In genomic region chr19:30076101-30076551, GRCh38 we compare ENCODE assay signal across 15 cellular contexts.
"Had no signal": no experiment of that assay in that cellular context is flagged by ENCODE, and none has a peak within 500 bp of the region (broad histone marks: within the 10 kb centered on the region; RNA-seq: fewer than 3 reads in every experiment).

No MANE protein-coding gene starts in this region.

- H3K36me3 ChIP-seq: colonic mucosa, esophagus muscularis mucosa, stomach, thoracic aorta had no signal

- H3K27me3 ChIP-seq: colonic mucosa had no signal

- H3K4me1 Mint-ChIP-seq: activated CD4-positive, alpha-beta memory T cell treated with anti-CD3 and anti-CD28 coated beads, Interleukin-2, amount 10 ng/mL, durations not matched to agents 7 days and 5 days; nephron had no signal

- H3K4me3 Mint-ChIP-seq: activated CD4-positive, alpha-beta memory T cell treated with anti-CD3 and anti-CD28 coated beads, Interleukin-2, amount 10 ng/mL, durations not matched to agents 7 days and 5 days; activated naive CD8-positive, alpha-beta T cell; nephron had no signal

- H3K9me3 Mint-ChIP-seq: activated CD4-positive, alpha-beta memory T cell treated with anti-CD3 and anti-CD28 coated beads, Interleukin-2, amount 10 ng/mL, durations not matched to agents 7 days and 5 days had no signal

- H3K4me3 ChIP-seq: colonic mucosa, esophagus muscularis mucosa, psoas muscle, stomach, thoracic aorta had no signal

- H3K27ac Mint-ChIP-seq: activated CD4-positive, alpha-beta memory T cell treated with anti-CD3 and anti-CD28 coated beads, Interleukin-2, amount 10 ng/mL, durations not matched to agents 7 days and 5 days; activated naive CD8-positive, alpha-beta T cell; nephron had no signal

- H3K36me3 Mint-ChIP-seq: activated naive CD8-positive, alpha-beta T cell had no signal

- DNase-seq: activated CD4-positive, alpha-beta memory T cell treated with anti-CD3 and anti-CD28 coated beads, Interleukin-2, amount 10 ng/mL, durations not matched to agents 7 days and 5 days; activated gamma-delta T cell treated with Interleukin-2 at 50 U/mL for 16 hours; amniotic stem cell; caudate nucleus; colonic mucosa; hippocampal formation; stimulated activated CD4-positive, alpha-beta T cell treated with anti-CD3 and anti-CD28 coated beads, Interleukin-1b, Interleukin-23, amount 100 ng/mL, for 48 hours; stomach; T-helper 1 cell had no signal

- H3K4me1 ChIP-seq: colonic mucosa, esophagus muscularis mucosa, psoas muscle, stomach had no signal

- H3K9me3 ChIP-seq: colonic mucosa, esophagus muscularis mucosa, psoas muscle, thoracic aorta had no signal

- H3K27ac ChIP-seq: colonic mucosa, esophagus muscularis mucosa, psoas muscle, stomach, thoracic aorta, VCaP had no signal
